In genomic region chr2:105431367-105432088, GRCh38 we compare ENCODE assay signal across 11 cellular contexts. TPM values are rescaled to one million over a fixed set of nuclear protein-coding genes. Genes with fewer than 3 reads are reported as not detected.
A peak's percentile ranks its signal among the peaks of the same experiment; 100 is the strongest.
DNase-seq lines count a peak whose midpoint lies in the region; ATAC-seq and TF ChIP-seq lines count a peak whose summit lies in the region.
"Had no signal": no experiment of that assay in that cellular context is flagged by ENCODE, and none has a peak within 500 bp of the region (broad histone marks: within the 10 kb centered on the region; RNA-seq: fewer than 3 reads in every experiment).

No MANE protein-coding gene starts in this region.

- no peak overlapping the region for H3K4me3 Mint-ChIP-seq in immature natural killer cell
- H3K4me3 Mint-ChIP-seq: T-helper 2 cell treated with Interferon-gamma antibody and Interleukin-4, amounts not matched to agents 5 μg/mL and 100 μg/mL, for 36 hours had no signal

- no peak overlapping the region for H3K4me3 ChIP-seq in colonic mucosa
- no peak overlapping the region for H3K4me3 ChIP-seq in thyroid gland (replicated peaks in 1 of 3)

- WGBS in thyroid gland, 2 donors: 47 to 62% methylated on average over 4 of the region's 4 CpGs

- H3K27me3 Mint-ChIP-seq in immature natural killer cell (ENCODE audit: low read depth in 3 of 3): peaks cover 5 to 13% (median 8%) of the 10 kb centered on the region in 3 donors

- no peak for TF ChIP-seq POLR2A in thyroid gland (IDR thresholded peaks at IDR 0.05)

- H3K36me3 ChIP-seq in colonic mucosa (no peaks in the 10 kb centered on the region), thyroid gland (no peaks in the 10 kb centered on the region)

- H3K27ac ChIP-seq in colonic mucosa: peak overlapping the region; percentile 8
- H3K27ac ChIP-seq in thyroid gland: no peak overlapping the region

- no peaks in the 10 kb centered on the region for H3K9me3 Mint-ChIP-seq in immature natural killer cell
- H3K9me3 Mint-ChIP-seq: T-helper 2 cell treated with Interferon-gamma antibody and Interleukin-4, amounts not matched to agents 5 μg/mL and 100 μg/mL, for 36 hours had no signal

- H3K9ac ChIP-seq in colonic mucosa (ENCODE audit: low read depth in 2 of 2, low read length in 2 of 2): no peak overlapping the region

- H3K36me3 Mint-ChIP-seq in immature natural killer cell: no peaks in the 10 kb centered on the region

- TF ChIP-seq CTCF in colonic mucosa (IDR thresholded peaks at IDR 0.05): no peak
- no peak for TF ChIP-seq CTCF in thyroid gland (IDR thresholded peaks at IDR 0.05)

- peaks cover 10 to 11% of the 10 kb centered on the region in 2 donors for H3K4me1 Mint-ChIP-seq in immature natural killer cell

- H3K27me3 ChIP-seq in colonic mucosa (no peaks in the 10 kb centered on the region), thyroid gland (no peaks in the 10 kb centered on the region)

- H3K27ac Mint-ChIP-seq in immature natural killer cell: no peak overlapping the region
- H3K27ac Mint-ChIP-seq: T-helper 2 cell treated with Interferon-gamma antibody and Interleukin-4, amounts not matched to agents 5 μg/mL and 100 μg/mL, for 36 hours had no signal

- no peaks in the 10 kb centered on the region for H3K9me3 ChIP-seq in colonic mucosa
- no peaks in the 10 kb centered on the region for H3K9me3 ChIP-seq in thyroid gland
- H3K9me3 ChIP-seq: Caco-2 had no signal

- intact Hi-C loops in colonic mucosa (cut with DNase I) (no loop called here), thyroid gland (cut with DNase I) (no loop called here)

- peak; percentile 76 for ATAC-seq in left lobe of liver
- no peak for ATAC-seq in GM21360 (IDR thresholded peaks at IDR 0.05; ENCODE audit: unreplicated experiment)
- ATAC-seq: left colon had no signal

- H3K4me1 ChIP-seq in colonic mucosa: no peaks in the 10 kb centered on the region
- no peaks in the 10 kb centered on the region for H3K4me1 ChIP-seq in thyroid gland
- H3K4me1 ChIP-seq: Caco-2 had no signal

- DNase-seq in NCI-H2029 (lab: John Stamatoyannopoulos, UW) (peak; percentile 31), colonic mucosa (no peak), left lobe of liver (ENCODE audit: low spot score) (peak; percentile 57), thyroid gland (peak; percentile 24 to 49), immature natural killer cell (no peak), DMS53 (lab: John Stamatoyannopoulos, UW) (no peak)
- DNase-seq: Caco-2, left colon, trophoblast cell had no signal

RNA-seq across cellular contexts. Expression of gene FHL2, which starts 32.7 kb away (rescaled TPM):
- total RNA-seq in colonic mucosa (100 to 1,000 TPM; 103 to 212 TPM), left lobe of liver (5.5 TPM), thyroid gland (10 to 100 TPM; 36.7 to 81.2 (median 44.0) TPM)
- under 1 TPM in 2 of 3 donors, not detected in 1; 0.15 to 0.29 TPM for polyA plus RNA-seq in immature natural killer cell

Comparison
In these comparisons a context has a peak if more than half of its experiments do, and no peak if none do; other contexts are left out.
1. DNase-seq: peak in NCI-H2029 (single experiment), left lobe of liver (single experiment) and thyroid gland (2 of 2); none in colonic mucosa (single experiment), immature natural killer cell (0 of 3) and DMS53 (single experiment).